Comparison of ENCODE assay signal across 8 cellular contexts in genomic region chr22:46045459-46046298, GRCh38.
DNase-seq lines count a peak whose midpoint lies in the region; ATAC-seq and TF ChIP-seq lines count a peak whose summit lies in the region.

No MANE protein-coding gene starts in this region.

- H3K27ac ChIP-seq in cingulate gyrus (ENCODE audit: low read depth, low read length): peak overlapping the region; percentile 96
- H3K27ac ChIP-seq in mesendoderm (ENCODE audit: low read depth, low read length): no peak overlapping the region
- peak overlapping the region; percentile 98 to 99 for H3K27ac ChIP-seq in tibial artery

- H3K4me3 Mint-ChIP-seq in activated CD8-positive, alpha-beta memory T cell treated with anti-CD3 and anti-CD28 coated beads, Interleukin-2, amount 10 ng/mL, durations not matched to agents 7 days and 5 days: peak overlapping the region; percentile 36

- peak overlapping the region; percentile 30 for H3K23ac ChIP-seq in mesendoderm (ENCODE audit: low read length)

- peaks cover 11% of the 10 kb centered on the region for H3K4me1 Mint-ChIP-seq in activated CD8-positive, alpha-beta memory T cell treated with anti-CD3 and anti-CD28 coated beads, Interleukin-2, amount 10 ng/mL, durations not matched to agents 7 days and 5 days

- no peak for DNase-seq in activated CD8-positive, alpha-beta memory T cell treated with anti-CD3 and anti-CD28 coated beads, Interleukin-2, amount 10 ng/mL, durations not matched to agents 7 days and 5 days
- DNase-seq in activated CD8-positive, alpha-beta memory T cell treated with anti-CD3 and anti-CD28 coated beads, Interleukin-2, amount 50 U/mL, for 4 hours: no peak
- no peak for DNase-seq in mesendoderm
- DNase-seq in tibial artery: peak; percentile 57 to 93
- no peak for DNase-seq in NCI-H524 treated with DMSO at 0.1 percent for 48 hours (lab: John Stamatoyannopoulos, UW)

- H3K36me3 Mint-ChIP-seq in activated CD8-positive, alpha-beta memory T cell treated with anti-CD3 and anti-CD28 coated beads, Interleukin-2, amount 10 ng/mL, durations not matched to agents 7 days and 5 days: no peaks in the 10 kb centered on the region

- peak overlapping the region; percentile 85 for H3K56ac ChIP-seq in mesendoderm (ENCODE audit: low read length)

- H4K8ac ChIP-seq in mesendoderm (ENCODE audit: low read depth, low read length): no peak overlapping the region

- no peak overlapping the region for H3K27ac Mint-ChIP-seq in activated CD8-positive, alpha-beta memory T cell treated with anti-CD3 and anti-CD28 coated beads, Interleukin-2, amount 10 ng/mL, durations not matched to agents 7 days and 5 days

- H2BK5ac ChIP-seq in mesendoderm (ENCODE audit: low read length): no peak overlapping the region

- H3K18ac ChIP-seq in mesendoderm (ENCODE audit: low read length): no peak overlapping the region

- no peak overlapping the region for H2BK15ac ChIP-seq in mesendoderm (replicated peaks; ENCODE audit: low read depth)

- CTCF ChIA-PET in activated CD8-positive, alpha-beta memory T cell treated with anti-CD3 and anti-CD28 coated beads, Interleukin-2, amount 10 ng/mL, durations not matched to agents 7 days and 5 days (lab: Charles Lee): interaction anchor here (1.5 to 2.1 kb wide), 2 partner anchors 9 to 39 kb away, joined by 4 to 6 read pairs; no protein-coding TSS in a partner anchor

- H3K79me2 ChIP-seq in mesendoderm (ENCODE audit: control insufficient read depth, insufficient read depth, low read length): no peaks in the 10 kb centered on the region

- no peak for TF ChIP-seq CTCF in tibial artery (IDR thresholded peaks at IDR 0.05)

- no peak overlapping the region for H2AK5ac ChIP-seq in mesendoderm (ENCODE audit: low read length)

- no peaks in the 10 kb centered on the region for H3K9me3 Mint-ChIP-seq in activated CD8-positive, alpha-beta memory T cell treated with anti-CD3 and anti-CD28 coated beads, Interleukin-2, amount 10 ng/mL, durations not matched to agents 7 days and 5 days (ENCODE audit: low read depth)

- H3K4me1 ChIP-seq in mesendoderm (ENCODE audit: control insufficient read depth, low read depth, low read length) (peaks cover 3% of the 10 kb centered on the region), tibial artery (peaks cover 0 to 81% (median 63%) of the 10 kb centered on the region in 4 donors)

- H3K79me1 ChIP-seq in mesendoderm (ENCODE audit: low read length): no peaks in the 10 kb centered on the region

- H3K36me3 ChIP-seq in mesendoderm (ENCODE audit: control insufficient read depth, insufficient read depth, low read length) (no peaks in the 10 kb centered on the region), tibial artery (peaks cover 0 to 6% (median 0%) of the 10 kb centered on the region in 3 donors)

- H3K4me3 ChIP-seq in mesendoderm (ENCODE audit: low read length) (no peak overlapping the region), tibial artery (peak overlapping the region; percentile 64 to 67)

- WGBS in mesendoderm (ENCODE audit: extremely low coverage, insufficient coverage, low lambda C conversion rate): no CpG with 5 or more reads among the region's 12 CpGs

- no peak overlapping the region for H2BK120ac ChIP-seq in mesendoderm (ENCODE audit: low read depth, low read length)

- H3K27me3 Mint-ChIP-seq in activated CD8-positive, alpha-beta memory T cell treated with anti-CD3 and anti-CD28 coated beads, Interleukin-2, amount 10 ng/mL, durations not matched to agents 7 days and 5 days: peaks cover 15% of the 10 kb centered on the region

- H3K4ac ChIP-seq in mesendoderm (ENCODE audit: low read depth, low read length): no peak overlapping the region

- H3K27me3 ChIP-seq in mesendoderm (ENCODE audit: insufficient read depth, low read length, poor library complexity) (no peaks in the 10 kb centered on the region), tibial artery (no peaks in the 10 kb centered on the region)

- H3K9me3 ChIP-seq in tibial artery: no peaks in the 10 kb centered on the region

- no peak for ATAC-seq in activated CD8-positive, alpha-beta memory T cell treated with anti-CD3 and anti-CD28 coated beads, Interleukin-2, amount 10 ng/mL, durations not matched to agents 7 days and 5 days
- ATAC-seq in HG03139 (IDR thresholded peaks at IDR 0.05; ENCODE audit: unreplicated experiment) (no peak), GM21390 (IDR thresholded peaks at IDR 0.05; ENCODE audit: unreplicated experiment) (no peak)

- H3K4me2 ChIP-seq in mesendoderm (ENCODE audit: low read length): no peak overlapping the region

- intact Hi-C loops in tibial artery (cut with DNase I; ENCODE audit: low total_unique reads): no loop called here

- peak overlapping the region; percentile 68 for H3K9ac ChIP-seq in mesendoderm (ENCODE audit: low read length)

- H4K5ac ChIP-seq in mesendoderm (ENCODE audit: low read length): no peak overlapping the region

Comparison
In these comparisons a context has a peak if more than half of its experiments do, and no peak if none do; other contexts are left out.
1. DNase-seq: peak in tibial artery (2 of 2); none in activated CD8-positive, alpha-beta memory T cell treated with anti-CD3 and anti-CD28 coated beads, Interleukin-2, amount 10 ng/mL, durations not matched to agents 7 days and 5 days (single experiment), activated CD8-positive, alpha-beta memory T cell treated with anti-CD3 and anti-CD28 coated beads, Interleukin-2, amount 50 U/mL, for 4 hours (single experiment), mesendoderm (single experiment) and NCI-H524 treated with DMSO at 0.1 percent for 48 hours (single experiment).